ENCODE assay signal across 2 cellular contexts in the genomic region with DNA sequence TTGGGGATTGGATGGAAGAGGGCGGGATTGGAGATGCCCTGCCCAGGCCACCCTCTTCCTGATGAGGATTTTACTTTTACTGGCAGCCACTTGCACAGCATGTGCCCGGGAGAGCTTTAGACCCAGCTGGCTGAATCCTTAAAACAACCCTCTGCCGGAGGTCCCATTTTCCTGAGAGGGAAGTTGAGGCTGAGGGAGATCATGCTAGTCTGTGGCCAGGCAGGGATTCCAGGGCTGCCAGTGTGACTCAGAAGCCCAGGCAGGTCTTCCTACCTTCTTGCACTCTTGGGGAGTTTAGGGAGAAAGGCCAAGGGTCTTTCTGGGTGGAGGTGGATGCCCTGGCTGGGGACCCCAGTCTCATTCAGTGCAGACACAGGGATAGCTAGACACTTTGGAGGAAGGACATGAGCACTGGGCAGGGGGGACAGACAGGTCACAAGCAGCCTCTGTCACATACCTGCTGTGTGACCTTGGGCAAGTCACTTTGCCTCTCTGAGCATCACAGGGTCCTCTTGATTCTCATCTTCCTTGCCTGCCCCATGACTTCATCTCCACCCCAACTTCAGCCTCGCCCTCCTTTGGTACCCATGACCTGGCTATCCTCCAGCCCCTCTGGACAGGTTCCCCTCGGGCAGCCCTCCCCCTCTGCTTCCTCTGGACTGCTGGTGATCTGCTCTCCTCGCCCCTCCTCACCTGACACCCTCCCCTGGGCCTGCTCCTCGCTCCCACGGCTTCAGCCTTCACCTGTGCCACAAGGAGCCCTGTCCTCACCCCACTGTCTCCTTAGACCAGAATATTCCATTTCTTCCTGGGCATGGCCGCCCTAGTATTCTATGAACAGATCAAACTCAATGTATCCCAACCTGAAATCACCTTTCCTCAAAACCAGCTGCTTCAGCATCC.
TF ChIP-seq lines count a peak whose summit lies in the region.

No MANE protein-coding gene starts in this region.

TF ChIP-seq in IMR-90, 13 proteins besides CTCF, POLR2A, EP300 and RAD21:
- TF ChIP-seq NFE2L2 (IDR thresholded peaks at IDR 0.05; ENCODE audit: low read depth, low read length): no peak
- TF ChIP-seq MAFK (IDR thresholded peaks at IDR 0.05; ENCODE audit: low read depth, low read length): no peak
- TF ChIP-seq RFX5 (IDR thresholded peaks at IDR 0.05; ENCODE audit: low read depth, low read length): no peak
- TF ChIP-seq, protein P1, sequence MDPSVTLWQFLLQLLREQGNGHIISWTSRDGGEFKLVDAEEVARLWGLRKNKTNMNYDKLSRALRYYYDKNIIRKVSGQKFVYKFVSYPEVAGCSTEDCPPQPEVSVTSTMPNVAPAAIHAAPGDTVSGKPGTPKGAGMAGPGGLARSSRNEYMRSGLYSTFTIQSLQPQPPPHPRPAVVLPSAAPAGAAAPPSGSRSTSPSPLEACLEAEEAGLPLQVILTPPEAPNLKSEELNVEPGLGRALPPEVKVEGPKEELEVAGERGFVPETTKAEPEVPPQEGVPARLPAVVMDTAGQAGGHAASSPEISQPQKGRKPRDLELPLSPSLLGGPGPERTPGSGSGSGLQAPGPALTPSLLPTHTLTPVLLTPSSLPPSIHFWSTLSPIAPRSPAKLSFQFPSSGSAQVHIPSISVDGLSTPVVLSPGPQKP (IDR thresholded peaks at IDR 0.05; ENCODE audit: borderline replicate concordance, low read depth, low read length): no peak
- TF ChIP-seq FOS (IDR thresholded peaks at IDR 0.05; ENCODE audit: low read depth, low read length): no peak
- no peak for TF ChIP-seq MAZ (IDR thresholded peaks at IDR 0.05; ENCODE audit: borderline replicate concordance, low read depth, low read length)
- TF ChIP-seq BHLHE40 (IDR thresholded peaks at IDR 0.05; ENCODE audit: low read depth, low read length): no peak
- no peak for TF ChIP-seq RCOR1 (IDR thresholded peaks at IDR 0.05; ENCODE audit: insufficient replicate concordance, low read length)
- no peak for TF ChIP-seq CEBPB (IDR thresholded peaks at IDR 0.05; ENCODE audit: low read depth, low read length)
- TF ChIP-seq, protein P2, sequence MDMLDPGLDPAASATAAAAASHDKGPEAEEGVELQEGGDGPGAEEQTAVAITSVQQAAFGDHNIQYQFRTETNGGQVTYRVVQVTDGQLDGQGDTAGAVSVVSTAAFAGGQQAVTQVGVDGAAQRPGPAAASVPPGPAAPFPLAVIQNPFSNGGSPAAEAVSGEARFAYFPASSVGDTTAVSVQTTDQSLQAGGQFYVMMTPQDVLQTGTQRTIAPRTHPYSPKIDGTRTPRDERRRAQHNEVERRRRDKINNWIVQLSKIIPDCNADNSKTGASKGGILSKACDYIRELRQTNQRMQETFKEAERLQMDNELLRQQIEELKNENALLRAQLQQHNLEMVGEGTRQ (IDR thresholded peaks at IDR 0.05; ENCODE audit: low read depth, low read length): no peak
- TF ChIP-seq MXI1 (IDR thresholded peaks at IDR 0.05; ENCODE audit: borderline replicate concordance, low read depth, low read length): no peak
- no peak for TF ChIP-seq SMC3 (IDR thresholded peaks at IDR 0.05; ENCODE audit: low read depth, low read length)

TF ChIP-seq in H1, 55 proteins besides CTCF, POLR2A, EP300 and RAD21:
- TF ChIP-seq E2F6 (IDR thresholded peaks at IDR 0.05) (peak; percentile 71; the same call in 1 of the 2 replicates), HDAC2 (IDR thresholded peaks at IDR 0.05; ENCODE audit: borderline replicate concordance in 1 of 2, low read depth in 2 of 2, low read length in 2 of 2) (no peak)
